8 cellular contexts compared by ENCODE assay signal in the genomic region with DNA sequence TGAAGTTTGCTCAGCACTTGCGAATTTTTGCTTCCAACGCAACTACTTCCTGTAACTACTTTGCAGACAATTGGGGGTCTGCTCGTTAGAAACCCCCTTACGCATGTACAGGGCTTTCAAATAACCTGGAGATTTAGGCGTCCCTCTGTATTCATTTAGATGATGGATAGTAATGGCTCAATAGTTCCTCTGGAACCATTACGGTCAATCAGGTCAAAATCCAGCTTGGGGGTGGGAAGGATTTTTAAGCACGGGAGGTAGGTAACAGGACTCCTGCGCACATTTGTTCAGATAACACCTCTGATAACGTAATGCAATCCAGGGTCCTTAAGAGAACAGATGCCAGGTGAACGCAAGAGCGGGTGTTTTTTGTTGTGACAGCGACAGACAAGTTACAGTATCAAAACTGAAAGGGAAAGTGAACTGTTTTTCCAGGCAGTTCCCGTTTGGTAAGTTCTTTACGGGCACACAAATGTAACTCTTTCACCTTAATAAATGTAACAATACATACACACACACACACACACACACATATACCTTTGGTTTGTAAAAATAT. TPM values are rescaled to one million over a fixed set of nuclear protein-coding genes. Genes with fewer than 3 reads are reported as not detected.
DNase-seq lines count a peak whose midpoint lies in the region; ATAC-seq, FAIRE-seq and TF ChIP-seq lines count a peak whose summit lies in the region.

No MANE protein-coding gene starts in this region.

- H3K4me1 ChIP-seq in kidney (ENCODE audit: control insufficient read depth in 1 of 2, insufficient read depth in 1 of 2, low read depth in 1 of 2, low read length in 2 of 2) (peaks cover 3 to 17% of the 10 kb centered on the region in 2 donors), subcutaneous abdominal adipose tissue (ENCODE audit: control insufficient read depth in 5 of 5, insufficient read depth in 5 of 5, low read length in 5 of 5) (peaks cover 0 to 57% (median 51%) of the 10 kb centered on the region in 5 donors)

- H3K9ac ChIP-seq in kidney (ENCODE audit: low read length in 2 of 2) (peak overlapping the region; percentile 34 to 57), subcutaneous abdominal adipose tissue (ENCODE audit: low read length in 5 of 5) (peak overlapping the region in 4 of 5 donors; percentile 52 to 80 (median 71))

- intact Hi-C loops in kidney (cut with DNase I) = loop anchor here (10.0 kb wide), 1 partner anchor 503 kb away; no protein-coding TSS in a partner anchor

- H3K36me3 ChIP-seq in GM06990 (ENCODE audit: control insufficient read depth, insufficient read depth, low read length) = no peaks in the 10 kb centered on the region
- no peaks in the 10 kb centered on the region for H3K36me3 ChIP-seq in kidney (ENCODE audit: control insufficient read depth in 1 of 2, insufficient read depth in 2 of 2, low read length in 2 of 2)
- no peaks in the 10 kb centered on the region for H3K36me3 ChIP-seq in subcutaneous abdominal adipose tissue (ENCODE audit: control insufficient read depth in 5 of 5, insufficient read depth in 5 of 5, low read length in 5 of 5)

- no peaks in the 10 kb centered on the region for H3K9me3 Mint-ChIP-seq in activated naive CD8-positive, alpha-beta T cell (ENCODE audit: low read depth)

- H3K9me3 ChIP-seq in kidney (ENCODE audit: control insufficient read depth in 1 of 2, low read length in 2 of 2) (no peaks in the 10 kb centered on the region), subcutaneous abdominal adipose tissue (ENCODE audit: control insufficient read depth in 5 of 5, low read length in 5 of 5) (no peaks in the 10 kb centered on the region)

- H3K27me3 Mint-ChIP-seq in activated naive CD8-positive, alpha-beta T cell = peaks cover 33% of the 10 kb centered on the region

- ATAC-seq in HG02973 (IDR thresholded peaks at IDR 0.05; ENCODE audit: unreplicated experiment) = no peak
- ATAC-seq in GM19328 (IDR thresholded peaks at IDR 0.05; ENCODE audit: unreplicated experiment) = no peak

- H3K36me3 Mint-ChIP-seq in activated naive CD8-positive, alpha-beta T cell = no peaks in the 10 kb centered on the region

- FAIRE-seq in kidney (lab: Jason Lieb, UNC) = no peak

- H3K4me3 ChIP-seq in GM06990 (replicated peaks; ENCODE audit: low read depth, low read length) = peak overlapping the region; percentile 44
- H3K4me3 ChIP-seq in kidney (ENCODE audit: low read length in 2 of 2) = peak overlapping the region; percentile 89 to 99
- H3K4me3 ChIP-seq in subcutaneous abdominal adipose tissue (ENCODE audit: low read depth in 1 of 5, low read length in 5 of 5) = peak overlapping the region; percentile 75 to 95 (median 89)

- DNase-seq in GM06990 (ENCODE audit: extremely low read depth, insufficient read length) (no peak), LHCN-M2 (ENCODE audit: low read depth) (peak; percentile 34), kidney (no peak), UCSD-AML1 (lab: John Stamatoyannopoulos, UW; ENCODE audit: unreplicated experiment) (no peak)

- TF ChIP-seq CTCF in GM06990 (IDR thresholded peaks at IDR 0.05; ENCODE audit: insufficient read depth, low read length, poor library complexity, severe bottlenecking) (no peak), kidney (IDR thresholded peaks at IDR 0.05; ENCODE audit: borderline replicate concordance, extremely low read depth, insufficient read depth) (no peak)

- H3K27me3 ChIP-seq in GM06990 (replicated peaks; ENCODE audit: control insufficient read depth, insufficient read depth, low read length) = peaks cover 8% of the 10 kb centered on the region; the same call in 1 of the 2 replicates
- H3K27me3 ChIP-seq in subcutaneous abdominal adipose tissue (ENCODE audit: control insufficient read depth in 5 of 5, insufficient read depth in 4 of 5, low read length in 5 of 5) = peaks cover 12 to 33% (median 24%) of the 10 kb centered on the region in 5 donors

- H3K27ac Mint-ChIP-seq in activated naive CD8-positive, alpha-beta T cell = peak overlapping the region; percentile 52

- peak overlapping the region in 1 of 2 donors; percentile 35 for H3K27ac ChIP-seq in kidney (ENCODE audit: low read depth in 2 of 2, low read length in 2 of 2)
- no peak overlapping the region for H3K27ac ChIP-seq in subcutaneous abdominal adipose tissue (ENCODE audit: low read depth, low read length)

- peaks cover 37% of the 10 kb centered on the region for H3K4me1 Mint-ChIP-seq in activated naive CD8-positive, alpha-beta T cell (ENCODE audit: low read depth)

- peak overlapping the region; percentile 95 for H3K4me3 Mint-ChIP-seq in activated naive CD8-positive, alpha-beta T cell

RNA-seq across cellular contexts. Expression of gene OSR1, which starts 3.7 kb away (rescaled TPM):
- total RNA-seq in LHCN-M2 (2014; rRNA removed) (8.6 and 13.1 TPM in 2 replicates), kidney (1.6 TPM)
- polyA plus RNA-seq in LHCN-M2 (2012) = 9.2 TPM
- 0.99 TPM for polyA plus RNA-seq in kidney (ENCODE audit: insufficient read depth, low read depth, low replicate concordance)

Comparison
In these comparisons a context has a peak if more than half of its experiments do, and no peak if none do; other contexts are left out.
1. H3K4me3 ChIP-seq: peak in every context shown above with its lines; median percentile 94 in kidney; 89 in subcutaneous abdominal adipose tissue; 44 in GM06990.